In genomic region chr17:14580494-14580893, GRCh38 we compare ENCODE assay signal across 26 cellular contexts.
DNase-seq lines count a peak whose midpoint lies in the region; ATAC-seq, FAIRE-seq and TF ChIP-seq lines count a peak whose summit lies in the region.
"Had no signal": no experiment of that assay in that cellular context is flagged by ENCODE, and none has a peak within 500 bp of the region (broad histone marks: within the 10 kb centered on the region; RNA-seq: fewer than 3 reads in every experiment).

No MANE protein-coding gene starts in this region.

- H3K4me3 ChIP-seq in BJ (ENCODE audit: low read depth, low read length) (no peak overlapping the region), mammary epithelial cell (replicated peaks in 1 of 3; ENCODE audit: insufficient read depth in 1 of 3, low read depth in 2 of 3, low read length in 3 of 3) (no peak overlapping the region), SJCRH30 (no peak overlapping the region)
- H3K4me3 ChIP-seq: A549, GM12878 had no signal

- in situ Hi-C loops in mammary epithelial cell (cut with MboI; ENCODE audit: low sequenced_read_pairs in 2 of 2): no loop called here

- H3K9me3 ChIP-seq in mammary epithelial cell (replicated peaks; ENCODE audit: insufficient read depth, low read length) (no peaks in the 10 kb centered on the region), SJCRH30 (replicated peaks) (no peaks in the 10 kb centered on the region; the same call in 1 of the 2 replicates)
- H3K9me3 ChIP-seq: A549 had no signal

- CTCF ChIA-PET in BJ (lab: Yijun Ruan, JAX) (interaction anchor here (0.6 kb wide), 1 partner anchor 678 kb away, joined by 3 read pairs; no protein-coding TSS in a partner anchor), mammary epithelial cell (lab: Charles Lee; ENCODE audit: low non-redundant PET) (no interaction called here)

- peak; percentile 8 for DNase-seq in BJ (ENCODE audit: low read depth)
- DNase-seq in H4 (ENCODE audit: low spot score): peak; percentile 13
- peak; percentile 4 for DNase-seq in mammary epithelial cell
- peak; percentile 15 for DNase-seq in myocyte (ENCODE audit: low read depth)
- DNase-seq in SJCRH30: no peak
- DNase-seq in H54 (ENCODE audit: insufficient read length, low spot score): no peak
- no peak for DNase-seq in GDM1 (lab: John Stamatoyannopoulos, UW)
- DNase-seq: AML-193, DMS79 treated with DMSO at 0.1 percent for 48 hours, GF-D8, H7, HFFc6, KG1, NCI-H1048, NCI-H1436 treated with DMSO at 0.1 percent for 48 hours, NCI-H2029 treated with DMSO at 0.1 percent for 48 hours, NCI-H2171 treated with DMSO at 0.1 percent for 48 hours, NCI-H748 treated with DMSO at 0.1 percent for 48 hours, OCI-M1, SHP77, T-cell had no signal

- no peak overlapping the region for H3K9ac ChIP-seq in mammary epithelial cell (ENCODE audit: insufficient read depth, low read length)

- H3K27ac ChIP-seq in mammary epithelial cell (ENCODE audit: insufficient read depth, low read depth, low read length) (no peak overlapping the region), SJCRH30 (no peak overlapping the region)
- H3K27ac ChIP-seq: A549 had no signal

- TF ChIP-seq CTCF in BJ (IDR thresholded peaks at IDR 0.05; ENCODE audit: insufficient read depth, low read depth, low read length) (no peak), mammary epithelial cell (conservative IDR thresholded peaks at IDR 0.05 in 1 of 2, IDR thresholded peaks at IDR 0.05 in 1 of 2; ENCODE audit: extremely low read depth in 1 of 2, insufficient read depth in 1 of 2, low read depth in 1 of 2, low read length in 2 of 2) (no peak)

- 38% methylated on average over 5 of the region's 5 CpGs for WGBS in mammary epithelial cell (ENCODE audit: low coverage, missing lambda C conversion rate)

- no peak for ATAC-seq in HG03378 (IDR thresholded peaks at IDR 0.05; ENCODE audit: unreplicated experiment)
- ATAC-seq: A549, GM12878, SK-N-SH treated with all-trans-retinoic acid at 6 μM for 48 hours, T-cell had no signal

- H3K36me3 ChIP-seq in BJ (ENCODE audit: control insufficient read depth, insufficient read depth, low read length): no peaks in the 10 kb centered on the region
- H3K36me3 ChIP-seq in mammary epithelial cell (ENCODE audit: insufficient read depth, low read length): no peaks in the 10 kb centered on the region
- no peaks in the 10 kb centered on the region for H3K36me3 ChIP-seq in SJCRH30

- no TSS peak for BruUV-seq in mammary epithelial cell (replicated peaks; lab: Mats Ljungman, UMichigan)

- dilution Hi-C loops in mammary epithelial cell (cut with HindIII; ENCODE audit: low sequenced_read_pairs): no loop called here

- H3K27me3 ChIP-seq in BJ (ENCODE audit: control insufficient read depth, insufficient read depth, low read length) (peaks cover 2% of the 10 kb centered on the region; the same call in 1 of the 2 replicates), mammary epithelial cell (ENCODE audit: insufficient read depth, low read length) (peaks cover 3% of the 10 kb centered on the region), SJCRH30 (no peaks in the 10 kb centered on the region)

- FAIRE-seq in H54 (lab: Jason Lieb, UNC): no peak
- FAIRE-seq: A549, GM12878, GM19239 had no signal

- intact Hi-C loops in mammary epithelial cell (cut with micrococcal nuclease): loop anchor here (1.0 kb wide), 1 partner anchor 205 kb away; no protein-coding TSS in a partner anchor

- H4K20me1 ChIP-seq in mammary epithelial cell (ENCODE audit: insufficient read depth, low read length): no peaks in the 10 kb centered on the region

- H3K4me1 ChIP-seq in mammary epithelial cell (ENCODE audit: insufficient read depth, low read length) (no peaks in the 10 kb centered on the region), SJCRH30 (no peaks in the 10 kb centered on the region)
- H3K4me1 ChIP-seq: A549 had no signal

- no peak overlapping the region for H3K4me2 ChIP-seq in mammary epithelial cell (ENCODE audit: insufficient read depth, low read depth, low read length)
- H3K4me2 ChIP-seq: A549 had no signal

- TF ChIP-seq POLR2A in H54 (IDR thresholded peaks at IDR 0.05; ENCODE audit: low read depth, low read length): no peak

- no peaks in the 10 kb centered on the region for H3K79me2 ChIP-seq in mammary epithelial cell (ENCODE audit: insufficient read depth, low read length)

- H2AFZ ChIP-seq in mammary epithelial cell (ENCODE audit: low read depth, low read length): no peak overlapping the region

- POLR2A ChIA-PET in BJ (lab: Charles Lee): no interaction called here

Comparison
In these comparisons a context has a peak if more than half of its experiments do, and no peak if none do; other contexts are left out.
1. DNase-seq: peak in BJ (single experiment), H4 (single experiment), mammary epithelial cell (single experiment) and myocyte (single experiment); none in SJCRH30 (0 of 2), H54 (single experiment) and GDM1 (single experiment).